In genomic region chr11:45411221-45411946, GRCh38 we compare ENCODE assay signal across 1 cellular context.
TF ChIP-seq lines count a peak whose summit lies in the region.

No MANE protein-coding gene starts in this region.

TF ChIP-seq in IMR-90, 13 proteins besides CTCF, POLR2A, EP300 and RAD21 (continued from another document):
- TF ChIP-seq ELK1 (IDR thresholded peaks at IDR 0.05; ENCODE audit: borderline replicate concordance, low read depth, low read length) (no peak), USF2 (IDR thresholded peaks at IDR 0.05; ENCODE audit: low read depth, low read length) (no peak), MXI1 (IDR thresholded peaks at IDR 0.05; ENCODE audit: borderline replicate concordance, low read depth, low read length) (no peak), NFE2L2 (IDR thresholded peaks at IDR 0.05; ENCODE audit: low read depth, low read length) (no peak), BHLHE40 (IDR thresholded peaks at IDR 0.05; ENCODE audit: low read depth, low read length) (no peak), CEBPB (IDR thresholded peaks at IDR 0.05; ENCODE audit: low read depth, low read length) (no peak), RCOR1 (IDR thresholded peaks at IDR 0.05; ENCODE audit: insufficient replicate concordance, low read length) (no peak), SMC3 (IDR thresholded peaks at IDR 0.05; ENCODE audit: low read depth, low read length) (no peak), CHD1 (IDR thresholded peaks at IDR 0.05; ENCODE audit: low read depth, low read length) (no peak), FOS (IDR thresholded peaks at IDR 0.05; ENCODE audit: low read depth, low read length) (no peak)
